In genomic region chr13:79423801-79424642, GRCh38 we compare ENCODE assay signal across 1 cellular context.
TF ChIP-seq lines count a peak whose summit lies in the region.

No MANE protein-coding gene starts in this region.

TF ChIP-seq in K562, 482 proteins besides CTCF, POLR2A, EP300 and RAD21 (continued from another document):
- TF ChIP-seq E2F4 (CRISPR knock-in tag; IDR thresholded peaks at IDR 0.05; ENCODE audit: low read depth) (no peak), SMC3 (conservative IDR thresholded peaks at IDR 0.05; ENCODE audit: insufficient read depth, low read depth, low read length) (peak; percentile 68), NKRF (IDR thresholded peaks at IDR 0.05; ENCODE audit: borderline replicate concordance) (no peak), DACH1 (IDR thresholded peaks at IDR 0.05; ENCODE audit: partially characterized antibody) (peak; percentile 41), ZNF316 (IDR thresholded peaks at IDR 0.05) (peak; percentile 35), PRDM10 (IDR thresholded peaks at IDR 0.05; ENCODE audit: partially characterized antibody) (peak; percentile 64), ZNF263 (CRISPR knock-in tag; IDR thresholded peaks at IDR 0.05; ENCODE audit: borderline replicate concordance) (no peak), CBX5 (IDR thresholded peaks at IDR 0.05; ENCODE audit: borderline replicate concordance, low read depth) (no peak), ELF4 (CRISPR knock-in tag; IDR thresholded peaks at IDR 0.05) (no peak)
